In genomic region chr14:55927059-55927458, GRCh38 we compare ENCODE assay signal across 15 cellular contexts.
"Had no signal": no experiment of that assay in that cellular context is flagged by ENCODE, and none has a peak within 500 bp of the region (broad histone marks: within the 10 kb centered on the region; RNA-seq: fewer than 3 reads in every experiment).

No MANE protein-coding gene starts in this region.

- H3K4me1 ChIP-seq: foreskin keratinocyte, right atrium auricular region had no signal

- H3K9me3 ChIP-seq: pancreas, right atrium auricular region had no signal

- ATAC-seq: activated CD4-positive, alpha-beta T cell treated with anti-CD3 and anti-CD28 coated beads for 36 hours; activated CD8-positive, alpha-beta T cell treated with anti-CD3 and anti-CD28 coated beads for 36 hours; foreskin keratinocyte; left cardiac atrium; stimulated activated memory B cell treated with anti-CD40 and anti-IgM and Interleukin-4, amounts not matched to agents 10 μg/mL and 1 μg/mL and 100 μg/mL, for 72 hours had no signal

- H3K36me3 ChIP-seq: pancreas, right atrium auricular region had no signal

- FAIRE-seq: pancreas had no signal

- H3K27ac ChIP-seq: foreskin keratinocyte, right atrium auricular region had no signal

- H3K27me3 ChIP-seq: pancreas, right atrium auricular region had no signal

- DNase-seq: activated CD4-positive, alpha-beta T cell treated with anti-CD3 and anti-CD28 coated beads for 36 hours; activated CD8-positive, alpha-beta memory T cell treated with anti-CD3 and anti-CD28 coated beads, Interleukin-2, amount 50 U/mL, for 4 hours; activated CD8-positive, alpha-beta T cell treated with anti-CD3 and anti-CD28 coated beads for 36 hours; activated naive CD8-positive, alpha-beta T cell treated with anti-CD3 and anti-CD28 coated beads, Interleukin-2, amount 10 ng/mL, durations not matched to agents 7 days and 5 days; anterior cingulate cortex; foreskin keratinocyte; head of caudate nucleus; left cardiac atrium; pancreas; stimulated activated CD4-positive, alpha-beta T cell treated with anti-CD3 and anti-CD28 coated beads, Interleukin-1b, Interleukin-23, amount 100 ng/mL, for 48 hours; substantia nigra; T-helper 9 cell; trophoblast cell had no signal

- H3K4me3 ChIP-seq: pancreas, right atrium auricular region had no signal
